10 cellular contexts compared by ENCODE assay signal in the genomic region with DNA sequence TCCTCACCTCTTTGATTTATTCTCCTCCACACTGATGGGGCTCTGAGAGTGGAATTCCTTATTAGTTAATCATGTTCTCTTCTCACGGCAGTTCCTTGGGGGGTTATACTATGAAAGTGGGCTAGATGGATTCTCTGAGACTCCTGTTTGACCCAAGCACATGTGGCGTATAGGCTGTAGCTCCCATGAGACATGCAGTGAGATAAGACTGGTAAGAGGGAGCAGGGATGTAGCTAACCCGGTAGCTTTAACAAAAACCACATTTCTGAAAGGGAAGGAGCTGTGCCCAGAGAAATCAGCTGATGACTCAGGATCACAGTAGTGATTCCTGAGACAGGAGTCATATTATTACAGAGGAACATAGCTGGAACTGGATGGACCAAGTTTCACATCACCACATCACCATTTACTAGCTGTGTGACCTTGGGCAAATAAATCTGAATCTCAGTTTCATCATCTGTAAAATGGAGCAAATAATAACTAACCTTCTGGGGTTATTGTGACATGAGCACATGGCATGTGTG.
A peak's percentile ranks its signal among the peaks of the same experiment; 100 is the strongest.
DNase-seq lines count a peak whose midpoint lies in the region; ATAC-seq and TF ChIP-seq lines count a peak whose summit lies in the region.
"Had no signal": no experiment of that assay in that cellular context is flagged by ENCODE, and none has a peak within 500 bp of the region (broad histone marks: within the 10 kb centered on the region; RNA-seq: fewer than 3 reads in every experiment).

No MANE protein-coding gene starts in this region.

- no peak overlapping the region for H2AFZ ChIP-seq in SK-N-SH (ENCODE audit: low read depth)

- WGBS in SK-N-SH (ENCODE audit: low lambda C conversion rate) = 9% methylated on average over 3 of the region's 3 CpGs

- H3K4me2 ChIP-seq in SK-N-SH = 0 out of 2 replicates have a peak overlapping the region, but pooled peaks have one; percentile 9

- intact Hi-C loops in sciatic nerve (cut with DNase I) = no loop called here

- peak overlapping the region; percentile 25; the same call in 1 of the 2 replicates for H3K9ac ChIP-seq in SK-N-SH

- H3K4me1 ChIP-seq in SK-N-SH (ENCODE audit: control insufficient read depth in 1 of 2, insufficient read depth in 2 of 2, low read depth in 1 of 2, low read length in 1 of 2) = peaks cover 4 to 53% of the 10 kb centered on the region in 2 experiments

- peaks cover 3% of the 10 kb centered on the region for H4K20me1 ChIP-seq in SK-N-SH (ENCODE audit: insufficient read depth)

- no peak overlapping the region for H3K4me3 ChIP-seq in SK-N-SH (ENCODE audit: low read depth in 2 of 2, low read length in 1 of 2)

- TF ChIP-seq RAD21 in SK-N-SH (IDR thresholded peaks at IDR 0.05; ENCODE audit: low read length) = no peak

- POLR2A ChIA-PET in SK-N-SH (lab: Yijun Ruan, JAX) = no interaction called here

- no peaks in the 10 kb centered on the region for H3K9me2 ChIP-seq in SK-N-SH

- H3K79me2 ChIP-seq in SK-N-SH (ENCODE audit: insufficient read depth) = peaks cover 94% of the 10 kb centered on the region

- peaks cover 85% of the 10 kb centered on the region for H3F3A ChIP-seq in SK-N-SH (replicated peaks; ENCODE audit: insufficient read depth)

- DNase-seq in Daoy (ENCODE audit: low read depth) (peak; percentile 94), SK-N-SH (peak; percentile 22), fibroblast of peridontal ligament (ENCODE audit: extremely low read depth) (peak; percentile 98), sciatic nerve (ENCODE audit: low spot score) (no peak), hippocampal formation (lab: John Stamatoyannopoulos, UW) (no peak)
- DNase-seq: effector memory CD4-positive, alpha-beta T cell; NCI-H1694 had no signal

- peaks cover 11 to 19% of the 10 kb centered on the region in 2 experiments for H3K36me3 ChIP-seq in SK-N-SH (replicated peaks in 1 of 2; ENCODE audit: control insufficient read depth in 1 of 2, insufficient read depth in 2 of 2, low read length in 1 of 2)

- H3K27me3 ChIP-seq in SK-N-SH (ENCODE audit: insufficient read depth) = no peaks in the 10 kb centered on the region

- H3K27ac ChIP-seq in SK-N-SH (ENCODE audit: low read depth in 2 of 2, low read length in 1 of 2) = peak overlapping the region; percentile 62 to 95; a peak in 3 of 4 replicates

- TF ChIP-seq CTCF in SK-N-SH (IDR thresholded peaks at IDR 0.05) = no peak

- CTCF ChIA-PET in SK-N-SH (lab: Yijun Ruan, JAX) = interaction anchor here (0.8 to 1.2 kb wide), 3 partner anchors 18 to 88 kb away, joined by 3 read pairs; no protein-coding TSS in a partner anchor

- H3K9me3 ChIP-seq in SK-N-SH = no peaks in the 10 kb centered on the region

- peak; percentile 64 for ATAC-seq in sciatic nerve
- ATAC-seq in HG03571 (IDR thresholded peaks at IDR 0.05; ENCODE audit: unreplicated experiment) = no peak
- ATAC-seq in GM21723 (IDR thresholded peaks at IDR 0.05; ENCODE audit: unreplicated experiment) = no peak
- ATAC-seq in HG02970 (IDR thresholded peaks at IDR 0.05; ENCODE audit: low FRiP score, unreplicated experiment) = no peak

- peak in 1 of 2 experiments; percentile 85; a peak in 3 of 4 replicates for TF ChIP-seq EP300 in SK-N-SH (IDR thresholded peaks at IDR 0.05; ENCODE audit: borderline replicate concordance in 1 of 2, low read depth in 1 of 2, low read length in 1 of 2)

TF ChIP-seq in SK-N-SH, 30 proteins besides CTCF, POLR2A, EP300 and RAD21 (continues in another document):
- TF ChIP-seq RCOR1 (IDR thresholded peaks at IDR 0.05; ENCODE audit: low read length) = peak; percentile 63; the same call in 1 of the 2 replicates
- TF ChIP-seq MEF2A (IDR thresholded peaks at IDR 0.05; ENCODE audit: borderline replicate concordance, low read depth) = 0 out of 2 replicates have a peak, but pooled peaks have one; percentile 51
- TF ChIP-seq CHD2 (IDR thresholded peaks at IDR 0.05; ENCODE audit: low read length, partially characterized antibody) = no peak
- TF ChIP-seq, protein P1, sequence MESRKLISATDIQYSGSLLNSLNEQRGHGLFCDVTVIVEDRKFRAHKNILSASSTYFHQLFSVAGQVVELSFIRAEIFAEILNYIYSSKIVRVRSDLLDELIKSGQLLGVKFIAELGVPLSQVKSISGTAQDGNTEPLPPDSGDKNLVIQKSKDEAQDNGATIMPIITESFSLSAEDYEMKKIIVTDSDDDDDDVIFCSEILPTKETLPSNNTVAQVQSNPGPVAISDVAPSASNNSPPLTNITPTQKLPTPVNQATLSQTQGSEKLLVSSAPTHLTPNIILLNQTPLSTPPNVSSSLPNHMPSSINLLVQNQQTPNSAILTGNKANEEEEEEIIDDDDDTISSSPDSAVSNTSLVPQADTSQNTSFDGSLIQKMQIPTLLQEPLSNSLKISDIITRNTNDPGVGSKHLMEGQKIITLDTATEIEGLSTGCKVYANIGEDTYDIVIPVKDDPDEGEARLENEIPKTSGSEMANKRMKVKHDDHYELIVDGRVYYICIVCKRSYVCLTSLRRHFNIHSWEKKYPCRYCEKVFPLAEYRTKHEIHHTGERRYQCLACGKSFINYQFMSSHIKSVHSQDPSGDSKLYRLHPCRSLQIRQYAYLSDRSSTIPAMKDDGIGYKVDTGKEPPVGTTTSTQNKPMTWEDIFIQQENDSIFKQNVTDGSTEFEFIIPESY (IDR thresholded peaks at IDR 0.05; ENCODE audit: borderline replicate concordance, low read depth) = 0 out of 2 replicates have a peak, but pooled peaks have one; percentile 8
- TF ChIP-seq, protein P2, sequence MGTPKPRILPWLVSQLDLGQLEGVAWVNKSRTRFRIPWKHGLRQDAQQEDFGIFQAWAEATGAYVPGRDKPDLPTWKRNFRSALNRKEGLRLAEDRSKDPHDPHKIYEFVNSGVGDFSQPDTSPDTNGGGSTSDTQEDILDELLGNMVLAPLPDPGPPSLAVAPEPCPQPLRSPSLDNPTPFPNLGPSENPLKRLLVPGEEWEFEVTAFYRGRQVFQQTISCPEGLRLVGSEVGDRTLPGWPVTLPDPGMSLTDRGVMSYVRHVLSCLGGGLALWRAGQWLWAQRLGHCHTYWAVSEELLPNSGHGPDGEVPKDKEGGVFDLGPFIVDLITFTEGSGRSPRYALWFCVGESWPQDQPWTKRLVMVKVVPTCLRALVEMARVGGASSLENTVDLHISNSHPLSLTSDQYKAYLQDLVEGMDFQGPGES (IDR thresholded peaks at IDR 0.05; ENCODE audit: low read depth, low read length) = no peak
- no peak for TF ChIP-seq GATA2 (CRISPR knock-in tag; IDR thresholded peaks at IDR 0.05)
- peak; percentile 96 for TF ChIP-seq TCF12 (IDR thresholded peaks at IDR 0.05)
- TF ChIP-seq ELF1 (IDR thresholded peaks at IDR 0.05) = no peak; the same call in 1 of the 2 replicates
- TF ChIP-seq, protein P3, sequence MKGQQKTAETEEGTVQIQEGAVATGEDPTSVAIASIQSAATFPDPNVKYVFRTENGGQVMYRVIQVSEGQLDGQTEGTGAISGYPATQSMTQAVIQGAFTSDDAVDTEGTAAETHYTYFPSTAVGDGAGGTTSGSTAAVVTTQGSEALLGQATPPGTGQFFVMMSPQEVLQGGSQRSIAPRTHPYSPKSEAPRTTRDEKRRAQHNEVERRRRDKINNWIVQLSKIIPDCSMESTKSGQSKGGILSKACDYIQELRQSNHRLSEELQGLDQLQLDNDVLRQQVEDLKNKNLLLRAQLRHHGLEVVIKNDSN (IDR thresholded peaks at IDR 0.05; ENCODE audit: borderline replicate concordance, low read depth) = no peak; the same call in 1 of the 2 replicates
- peak; percentile 92; the same call in 1 of the 2 replicates for TF ChIP-seq SIN3A (IDR thresholded peaks at IDR 0.05; ENCODE audit: borderline replicate concordance, low read depth, low read length)
- TF ChIP-seq, protein P4, sequence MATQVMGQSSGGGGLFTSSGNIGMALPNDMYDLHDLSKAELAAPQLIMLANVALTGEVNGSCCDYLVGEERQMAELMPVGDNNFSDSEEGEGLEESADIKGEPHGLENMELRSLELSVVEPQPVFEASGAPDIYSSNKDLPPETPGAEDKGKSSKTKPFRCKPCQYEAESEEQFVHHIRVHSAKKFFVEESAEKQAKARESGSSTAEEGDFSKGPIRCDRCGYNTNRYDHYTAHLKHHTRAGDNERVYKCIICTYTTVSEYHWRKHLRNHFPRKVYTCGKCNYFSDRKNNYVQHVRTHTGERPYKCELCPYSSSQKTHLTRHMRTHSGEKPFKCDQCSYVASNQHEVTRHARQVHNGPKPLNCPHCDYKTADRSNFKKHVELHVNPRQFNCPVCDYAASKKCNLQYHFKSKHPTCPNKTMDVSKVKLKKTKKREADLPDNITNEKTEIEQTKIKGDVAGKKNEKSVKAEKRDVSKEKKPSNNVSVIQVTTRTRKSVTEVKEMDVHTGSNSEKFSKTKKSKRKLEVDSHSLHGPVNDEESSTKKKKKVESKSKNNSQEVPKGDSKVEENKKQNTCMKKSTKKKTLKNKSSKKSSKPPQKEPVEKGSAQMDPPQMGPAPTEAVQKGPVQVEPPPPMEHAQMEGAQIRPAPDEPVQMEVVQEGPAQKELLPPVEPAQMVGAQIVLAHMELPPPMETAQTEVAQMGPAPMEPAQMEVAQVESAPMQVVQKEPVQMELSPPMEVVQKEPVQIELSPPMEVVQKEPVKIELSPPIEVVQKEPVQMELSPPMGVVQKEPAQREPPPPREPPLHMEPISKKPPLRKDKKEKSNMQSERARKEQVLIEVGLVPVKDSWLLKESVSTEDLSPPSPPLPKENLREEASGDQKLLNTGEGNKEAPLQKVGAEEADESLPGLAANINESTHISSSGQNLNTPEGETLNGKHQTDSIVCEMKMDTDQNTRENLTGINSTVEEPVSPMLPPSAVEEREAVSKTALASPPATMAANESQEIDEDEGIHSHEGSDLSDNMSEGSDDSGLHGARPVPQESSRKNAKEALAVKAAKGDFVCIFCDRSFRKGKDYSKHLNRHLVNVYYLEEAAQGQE (IDR thresholded peaks at IDR 0.05; ENCODE audit: low read depth, low read length) = peak; percentile 47
- TF ChIP-seq SMC3 (IDR thresholded peaks at IDR 0.05; ENCODE audit: low read depth, low read length) = no peak
- TF ChIP-seq, protein P5, sequence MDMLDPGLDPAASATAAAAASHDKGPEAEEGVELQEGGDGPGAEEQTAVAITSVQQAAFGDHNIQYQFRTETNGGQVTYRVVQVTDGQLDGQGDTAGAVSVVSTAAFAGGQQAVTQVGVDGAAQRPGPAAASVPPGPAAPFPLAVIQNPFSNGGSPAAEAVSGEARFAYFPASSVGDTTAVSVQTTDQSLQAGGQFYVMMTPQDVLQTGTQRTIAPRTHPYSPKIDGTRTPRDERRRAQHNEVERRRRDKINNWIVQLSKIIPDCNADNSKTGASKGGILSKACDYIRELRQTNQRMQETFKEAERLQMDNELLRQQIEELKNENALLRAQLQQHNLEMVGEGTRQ (IDR thresholded peaks at IDR 0.05; ENCODE audit: borderline replicate concordance, low read depth, low read length) = no peak
- TF ChIP-seq TEAD4 (IDR thresholded peaks at IDR 0.05; ENCODE audit: borderline replicate concordance, insufficient read depth) = peak; percentile 73
- TF ChIP-seq POLR2AphosphoS5 (IDR thresholded peaks at IDR 0.05; ENCODE audit: low read depth, low read length) = peak; percentile 88
- no peak for TF ChIP-seq EZH2phosphoT487 (IDR thresholded peaks at IDR 0.05; ENCODE audit: borderline replicate concordance, low read depth)
- no peak; the same call in 1 of the 2 replicates for TF ChIP-seq FOXM1 (IDR thresholded peaks at IDR 0.05; ENCODE audit: low read depth)

Comparison
In these comparisons a context has a peak if more than half of its experiments do, and no peak if none do; other contexts are left out.
1. DNase-seq: peak in Daoy (single experiment), SK-N-SH (single experiment) and fibroblast of peridontal ligament (single experiment); none in sciatic nerve (single experiment) and hippocampal formation (0 of 2).